1 cellular context compared by ENCODE assay signal in genomic region chr1:43388021-43388575, GRCh38.
TF ChIP-seq lines count a peak whose summit lies in the region.

No MANE protein-coding gene starts in this region.

TF ChIP-seq in K562, 482 proteins besides CTCF, POLR2A, EP300 and RAD21:
- TF ChIP-seq, protein P1, sequence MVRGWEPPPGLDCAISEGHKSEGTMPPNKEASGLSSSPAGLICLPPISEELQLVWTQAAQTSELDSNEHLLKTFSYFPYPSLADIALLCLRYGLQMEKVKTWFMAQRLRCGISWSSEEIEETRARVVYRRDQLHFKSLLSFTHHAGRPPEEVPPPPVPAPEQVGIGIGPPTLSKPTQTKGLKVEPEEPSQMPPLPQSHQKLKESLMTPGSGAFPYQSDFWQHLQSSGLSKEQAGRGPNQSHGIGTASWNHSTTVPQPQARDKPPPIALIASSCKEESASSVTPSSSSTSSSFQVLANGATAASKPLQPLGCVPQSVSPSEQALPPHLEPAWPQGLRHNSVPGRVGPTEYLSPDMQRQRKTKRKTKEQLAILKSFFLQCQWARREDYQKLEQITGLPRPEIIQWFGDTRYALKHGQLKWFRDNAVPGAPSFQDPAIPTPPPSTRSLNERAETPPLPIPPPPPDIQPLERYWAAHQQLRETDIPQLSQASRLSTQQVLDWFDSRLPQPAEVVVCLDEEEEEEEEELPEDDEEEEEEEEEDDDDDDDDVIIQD (CRISPR knock-in tag; IDR thresholded peaks at IDR 0.05), result no peak
- TF ChIP-seq HMBOX1 (IDR thresholded peaks at IDR 0.05) (no peak), THAP7 (CRISPR knock-in tag; IDR thresholded peaks at IDR 0.05) (no peak), TBP (optimal IDR thresholded peaks at IDR 0.05; ENCODE audit: low read depth, low read length) (no peak), ZNF280A (IDR thresholded peaks at IDR 0.05; ENCODE audit: low read depth, partially characterized antibody) (no peak), PHB (CRISPR knock-in tag; IDR thresholded peaks at IDR 0.05) (no peak), RBFOX2 (IDR thresholded peaks at IDR 0.05; ENCODE audit: low read depth, low read length) (peak; percentile 19; the same call in 1 of the 2 replicates), AFF1 (IDR thresholded peaks at IDR 0.05; ENCODE audit: low read depth in 1 of 2, partially characterized antibody in 2 of 2) (no peak)
- TF ChIP-seq, protein P2, sequence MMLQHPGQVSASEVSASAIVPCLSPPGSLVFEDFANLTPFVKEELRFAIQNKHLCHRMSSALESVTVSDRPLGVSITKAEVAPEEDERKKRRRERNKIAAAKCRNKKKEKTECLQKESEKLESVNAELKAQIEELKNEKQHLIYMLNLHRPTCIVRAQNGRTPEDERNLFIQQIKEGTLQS (IDR thresholded peaks at IDR 0.05), result no peak
- TF ChIP-seq, protein P2 (CRISPR knock-in tag; conservative IDR thresholded peaks at IDR 0.05), result 0 out of 2 replicates have a peak, but pooled peaks have one; percentile 52
